2 cellular contexts compared by ENCODE assay signal in the genomic region with DNA sequence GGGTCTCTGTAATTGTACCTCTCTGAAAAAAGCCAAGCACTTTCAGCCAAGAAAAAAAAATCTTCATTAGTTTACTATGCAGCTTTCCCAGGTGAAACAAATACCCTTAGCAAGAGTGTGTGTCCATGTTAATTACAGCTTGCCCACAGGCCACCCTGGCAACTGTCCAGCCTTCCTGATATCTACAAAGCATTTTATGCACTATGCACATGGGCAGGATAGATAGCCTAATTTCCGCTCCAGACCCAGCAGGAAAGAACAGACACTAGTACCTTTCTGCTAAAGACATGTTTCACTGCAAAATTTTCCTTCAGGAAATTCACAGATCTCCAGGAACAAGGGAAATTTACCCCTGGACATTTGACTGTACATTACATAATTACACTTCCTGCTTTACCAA.
TF ChIP-seq lines count a peak whose summit lies in the region.

No MANE protein-coding gene starts in this region.

TF ChIP-seq in H1, 55 proteins besides CTCF, POLR2A, EP300 and RAD21 (continued from another document):
- TF ChIP-seq, protein P1, sequence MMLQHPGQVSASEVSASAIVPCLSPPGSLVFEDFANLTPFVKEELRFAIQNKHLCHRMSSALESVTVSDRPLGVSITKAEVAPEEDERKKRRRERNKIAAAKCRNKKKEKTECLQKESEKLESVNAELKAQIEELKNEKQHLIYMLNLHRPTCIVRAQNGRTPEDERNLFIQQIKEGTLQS (IDR thresholded peaks at IDR 0.05; ENCODE audit: insufficient read depth, low read depth, low read length), result no peak
- no peak for TF ChIP-seq SIX5 (IDR thresholded peaks at IDR 0.05; ENCODE audit: low read depth, low read length)
- TF ChIP-seq SUZ12 (IDR thresholded peaks at IDR 0.05; ENCODE audit: low read length), result no peak
- no peak for TF ChIP-seq CHD2 (IDR thresholded peaks at IDR 0.05; ENCODE audit: low read length)

TF ChIP-seq in HEK293T, 16 proteins besides CTCF, POLR2A, EP300 and RAD21:
- TF ChIP-seq, protein P2, sequence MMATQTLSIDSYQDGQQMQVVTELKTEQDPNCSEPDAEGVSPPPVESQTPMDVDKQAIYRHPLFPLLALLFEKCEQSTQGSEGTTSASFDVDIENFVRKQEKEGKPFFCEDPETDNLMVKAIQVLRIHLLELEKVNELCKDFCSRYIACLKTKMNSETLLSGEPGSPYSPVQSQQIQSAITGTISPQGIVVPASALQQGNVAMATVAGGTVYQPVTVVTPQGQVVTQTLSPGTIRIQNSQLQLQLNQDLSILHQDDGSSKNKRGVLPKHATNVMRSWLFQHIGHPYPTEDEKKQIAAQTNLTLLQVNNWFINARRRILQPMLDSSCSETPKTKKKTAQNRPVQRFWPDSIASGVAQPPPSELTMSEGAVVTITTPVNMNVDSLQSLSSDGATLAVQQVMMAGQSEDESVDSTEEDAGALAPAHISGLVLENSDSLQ (IDR thresholded peaks at IDR 0.05), result no peak
- no peak for TF ChIP-seq BHLHE40 (IDR thresholded peaks at IDR 0.05; ENCODE audit: borderline replicate concordance)
- TF ChIP-seq NFRKB (IDR thresholded peaks at IDR 0.05), result no peak
- TF ChIP-seq TARDBP (IDR thresholded peaks at IDR 0.05), result no peak
- TF ChIP-seq FOXM1 (IDR thresholded peaks at IDR 0.05; ENCODE audit: borderline replicate concordance), result no peak
- no peak for TF ChIP-seq LEF1 (IDR thresholded peaks at IDR 0.05; ENCODE audit: borderline replicate concordance)
- TF ChIP-seq HDGF (IDR thresholded peaks at IDR 0.05; ENCODE audit: borderline replicate concordance), result no peak
- TF ChIP-seq SUZ12 (IDR thresholded peaks at IDR 0.05), result no peak
- TF ChIP-seq CTBP1 (IDR thresholded peaks at IDR 0.05; ENCODE audit: borderline replicate concordance), result no peak
- TF ChIP-seq SP1 (IDR thresholded peaks at IDR 0.05), result no peak
- no peak for TF ChIP-seq ELF4 (IDR thresholded peaks at IDR 0.05)
- no peak for TF ChIP-seq L3MBTL2 (conservative IDR thresholded peaks at IDR 0.05)
- no peak for TF ChIP-seq ZNF384 (IDR thresholded peaks at IDR 0.05)
